Comparison of ENCODE assay signal across 8 cellular contexts in the genomic region with DNA sequence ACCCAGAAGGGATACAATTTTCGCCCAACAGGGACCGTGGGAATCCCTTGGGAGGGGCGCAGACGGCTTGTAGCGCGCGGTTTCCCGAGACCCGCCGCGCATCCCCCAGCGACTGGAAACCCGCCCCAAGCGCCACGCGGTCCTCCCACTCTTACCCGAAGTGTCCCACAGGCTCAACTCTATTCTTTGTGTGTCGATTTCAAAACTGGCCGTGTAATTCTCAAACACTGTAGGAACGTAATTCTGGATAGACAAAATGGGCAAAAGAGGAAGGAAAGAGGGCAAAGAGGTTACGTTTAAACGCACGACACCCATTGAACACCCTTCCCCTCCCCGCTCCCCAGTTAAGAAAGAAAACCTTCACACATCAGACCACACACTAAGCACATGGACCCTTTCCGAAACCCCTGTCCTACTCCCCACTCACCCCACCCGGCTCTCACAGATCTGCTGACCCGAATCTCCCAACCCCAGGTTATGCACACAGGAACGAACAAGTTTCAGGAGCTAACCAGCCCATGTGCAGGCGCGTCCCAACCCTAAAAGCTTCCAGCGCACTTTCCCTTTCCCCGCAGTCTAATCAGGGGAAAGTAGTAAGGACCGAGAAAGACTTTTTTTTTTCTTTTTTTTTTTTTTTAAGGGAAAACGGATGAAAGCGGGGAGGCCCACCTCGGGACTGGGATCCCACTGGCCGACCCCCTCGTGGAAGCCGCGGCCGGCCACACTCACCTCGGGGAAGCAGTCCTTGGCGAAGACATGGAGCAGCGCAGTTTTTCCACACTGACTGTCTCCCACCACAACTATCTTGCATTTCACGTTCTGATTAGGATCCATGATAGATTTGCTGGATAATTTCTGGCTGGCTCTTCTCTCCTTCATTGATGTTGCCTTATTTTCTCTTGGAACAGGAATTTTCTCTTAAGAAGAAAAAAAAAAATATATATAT. TPM values are rescaled to one million over a fixed set of nuclear protein-coding genes. Genes with fewer than 3 reads are reported as not detected.
DNase-seq lines count a peak whose midpoint lies in the region; ATAC-seq, FAIRE-seq and TF ChIP-seq lines count a peak whose summit lies in the region.

No MANE protein-coding gene starts in this region.

- TF ChIP-seq POLR2A in body of pancreas (IDR thresholded peaks at IDR 0.05) (no peak), erythroblast (IDR thresholded peaks at IDR 0.05; ENCODE audit: low read length) (no peak)

- no peak for FAIRE-seq in kidney (lab: Jason Lieb, UNC)

- no peaks in the 10 kb centered on the region for H3K27me3 ChIP-seq in MG63
- H3K27me3 ChIP-seq in body of pancreas = no peaks in the 10 kb centered on the region

- 0 to 1% methylated on average over 43 to 45 of the region's 45 CpGs for WGBS in body of pancreas, 2 donors

- TF ChIP-seq CTCF in body of pancreas (IDR thresholded peaks at IDR 0.05) = no peak
- TF ChIP-seq CTCF in kidney (IDR thresholded peaks at IDR 0.05; ENCODE audit: borderline replicate concordance, extremely low read depth, insufficient read depth) = no peak

- peak; percentile 26 for ATAC-seq in body of pancreas
- ATAC-seq in HG03457 (IDR thresholded peaks at IDR 0.05; ENCODE audit: unreplicated experiment) = no peak

- H3K27ac ChIP-seq in body of pancreas (peak overlapping the region; percentile 85 to 89 (median 86)), kidney (ENCODE audit: low read depth in 2 of 2, low read length in 2 of 2) (peak overlapping the region; percentile 97 to 98), substantia nigra (ENCODE audit: low read depth, low read length, poor library complexity, severe bottlenecking) (peak overlapping the region; percentile 23)

- H3K4me1 ChIP-seq in body of pancreas = peaks cover 11% of the 10 kb centered on the region
- H3K4me1 ChIP-seq in kidney (ENCODE audit: control insufficient read depth in 1 of 2, insufficient read depth in 1 of 2, low read depth in 1 of 2, low read length in 2 of 2) = peaks cover 6 to 7% of the 10 kb centered on the region in 2 donors

- DNase-seq in DMS53 treated with DMSO at 0.1 percent for 48 hours (lab: John Stamatoyannopoulos, UW; ENCODE audit: unreplicated experiment) (peak; percentile 26), MG63 (peak; percentile 30), body of pancreas (peak; percentile 34 to 51 (median 41)), kidney (peak; percentile 73), substantia nigra (lab: John Stamatoyannopoulos, UW) (peak in 3 of 49 donors; percentile 1 to 17 (median 10)), erythroblast (lab: John Stamatoyannopoulos, UW) (no peak)
- no peak for DNase-seq in stimulated activated CD4-positive, alpha-beta T cell treated with anti-CD3 and anti-CD28 coated beads, Interleukin-1b, Interleukin-23, amount 100 ng/mL, for 48 hours

- H3K4me3 ChIP-seq in MG63 (peak overlapping the region; percentile 89), body of pancreas (peak overlapping the region; percentile 20 to 46), kidney (ENCODE audit: low read length in 2 of 2) (peak overlapping the region; percentile 90 to 92)

- H3K9me3 ChIP-seq in MG63 (no peaks in the 10 kb centered on the region), body of pancreas (no peaks in the 10 kb centered on the region), kidney (ENCODE audit: control insufficient read depth in 1 of 2, low read length in 2 of 2) (no peaks in the 10 kb centered on the region)

- H3K9ac ChIP-seq in kidney (ENCODE audit: low read length in 2 of 2) = peak overlapping the region; percentile 84 to 92

- H3K36me3 ChIP-seq in MG63 (peaks cover 45% of the 10 kb centered on the region), body of pancreas (replicated peaks in 1 of 2; ENCODE audit: insufficient read depth in 1 of 2, low read depth in 2 of 2) (no peaks in the 10 kb centered on the region), kidney (ENCODE audit: control insufficient read depth in 1 of 2, insufficient read depth in 2 of 2, low read length in 2 of 2) (no peaks in the 10 kb centered on the region)

- intact Hi-C loops in body of pancreas (cut with DNase I) = no loop called here
- intact Hi-C loops in kidney (cut with DNase I) = no loop called here

RNA-seq across cellular contexts. Expression of a gene that starts 0.7 kb away (rescaled TPM):
- total RNA-seq in MG63 (2014; rRNA removed; shearing (Covaris generic); ENCODE audit: low replicate concordance) = 55.5 and 87.8 TPM in 2 replicates
- 10 to 100 TPM in 1 of 2 donors, 1 to 10 TPM in 1; 4.9 to 10.6 TPM for total RNA-seq in body of pancreas
- total RNA-seq in kidney = 26.1 TPM
- 6.5 TPM for polyA plus RNA-seq in kidney (ENCODE audit: insufficient read depth, low read depth, low replicate concordance)

Comparison
In these comparisons a context has a peak if more than half of its experiments do, and no peak if none do; other contexts are left out.
1. DNase-seq: peak in DMS53 treated with DMSO at 0.1 percent for 48 hours (single experiment), MG63 (single experiment), body of pancreas (4 of 4) and kidney (single experiment); none in stimulated activated CD4-positive, alpha-beta T cell treated with anti-CD3 and anti-CD28 coated beads, Interleukin-1b, Interleukin-23, amount 100 ng/mL, for 48 hours (single experiment) and erythroblast (0 of 2).
2. H3K4me3 ChIP-seq: peak in every context shown above with its lines; median percentile 91 in kidney; 89 in MG63; 33 in body of pancreas.
3. H3K27ac ChIP-seq: peak in every context shown above with its lines; median percentile 98 in kidney; 86 in body of pancreas; 23 in substantia nigra.